In the genomic region with DNA sequence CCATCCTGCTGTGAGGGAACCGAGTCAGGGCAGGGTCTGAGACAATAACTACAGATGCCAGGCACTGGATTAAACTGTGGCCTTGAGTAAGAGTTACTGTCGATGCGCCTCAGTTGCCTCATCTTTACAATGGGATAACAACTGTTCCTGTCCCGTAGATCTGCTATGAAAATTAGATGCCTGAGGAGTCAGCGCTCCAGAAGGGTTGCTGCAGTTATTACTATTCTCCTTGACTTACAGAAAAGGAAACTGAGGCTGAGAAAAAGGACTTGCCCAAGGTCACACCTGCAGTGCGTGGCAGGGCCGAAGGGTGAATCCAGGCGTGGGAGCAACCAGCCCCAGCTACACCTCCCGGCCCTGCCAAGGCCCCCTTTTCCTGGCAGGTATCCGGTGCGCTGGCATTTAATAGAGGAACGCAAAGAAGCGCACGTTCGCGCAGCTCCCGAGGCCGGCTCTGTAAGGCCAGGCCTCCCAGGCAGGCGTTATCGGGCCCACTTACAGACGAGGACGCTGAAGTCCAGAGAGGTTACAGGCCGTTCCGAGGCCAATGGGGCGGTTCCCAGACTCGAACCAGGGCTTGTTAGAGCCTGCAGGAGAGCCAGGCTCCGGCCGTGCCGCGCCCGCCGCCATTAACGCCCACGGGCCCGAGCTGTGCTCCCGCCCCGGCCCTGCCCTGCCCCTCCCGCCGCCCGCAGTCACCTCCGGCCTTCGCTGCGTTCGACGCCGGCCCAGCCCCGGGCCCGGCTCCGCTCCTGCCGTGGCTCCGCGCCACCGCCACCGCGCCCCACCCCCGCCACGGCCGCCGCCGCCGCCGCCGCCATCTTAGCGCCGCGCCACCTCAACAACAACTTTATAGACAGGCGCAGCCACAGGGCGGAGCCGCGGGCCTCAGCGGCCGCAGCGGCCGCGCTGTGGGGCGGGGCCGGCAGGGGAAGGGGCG, we compare ENCODE assay signal across 1 cellular context.
A peak's percentile ranks its signal among the peaks of the same experiment; 100 is the strongest.
TF ChIP-seq lines count a peak whose summit lies in the region.

TSS of gene C11orf68 (minus strand) at position 852 of the 940 bp plus-strand sequence. CDS start at position 821, 31 bp downstream.

TF ChIP-seq in K562, 482 proteins besides CTCF, POLR2A, EP300 and RAD21 (continued from another document and continues in another):
- TF ChIP-seq MGA (IDR thresholded peaks at IDR 0.05) (peak; percentile 10; the same call in 1 of the 2 replicates), ZNF511 (CRISPR knock-in tag; IDR thresholded peaks at IDR 0.05) (no peak), ZC3H4 (CRISPR knock-in tag; IDR thresholded peaks at IDR 0.05; ENCODE audit: borderline replicate concordance) (peak; percentile 61), SMARCA4 (IDR thresholded peaks at IDR 0.05) (no peak), YBX1 (IDR thresholded peaks at IDR 0.05) (no peak), PTTG1 (tag; IDR thresholded peaks at IDR 0.05; ENCODE audit: low read depth) (no peak), ZNF324 (CRISPR knock-in tag; IDR thresholded peaks at IDR 0.05) (no peak), FOXJ2 (tag; IDR thresholded peaks at IDR 0.05) (no peak), KLF16 (IDR thresholded peaks at IDR 0.05) (no peak), HCFC1 (IDR thresholded peaks at IDR 0.05; ENCODE audit: low read depth, low read length) (peak; percentile 12), PTBP1 (IDR thresholded peaks at IDR 0.05; ENCODE audit: low read depth, low read length) (0 out of 2 replicates have a peak, but pooled peaks have one; percentile 57), FOXA1 (IDR thresholded peaks at IDR 0.05; ENCODE audit: borderline replicate concordance) (no peak), TCF7 (IDR thresholded peaks at IDR 0.05; ENCODE audit: borderline replicate concordance) (no peak), GTF3C2 (IDR thresholded peaks at IDR 0.05; ENCODE audit: borderline replicate concordance, extremely low read depth, insufficient read length) (no peak), ZBTB40 (IDR thresholded peaks at IDR 0.05) (peak; percentile 95), ZBTB40 (CRISPR knock-in tag; IDR thresholded peaks at IDR 0.05) (peak; percentile 96), JUNB (CRISPR knock-in tag; conservative IDR thresholded peaks at IDR 0.05) (no peak), PRMT5 (CRISPR knock-in tag; IDR thresholded peaks at IDR 0.05) (no peak), KDM1A (IDR thresholded peaks at IDR 0.05) (peak in 1 of 2 experiments; percentile 80; a peak in 2 of 4 replicates), TFE3 (CRISPR knock-in tag; IDR thresholded peaks at IDR 0.05) (no peak), CREM (IDR thresholded peaks at IDR 0.05; ENCODE audit: low read depth) (no peak)
